Comparison of ENCODE assay signal across 1 cellular context in genomic region chr2:157402801-157403485, GRCh38. TPM values are rescaled to one million over a fixed set of nuclear protein-coding genes. Genes with fewer than 3 reads are reported as not detected.
"Had no signal": no experiment of that assay in that cellular context is flagged by ENCODE, and none has a peak within 500 bp of the region (broad histone marks: within the 10 kb centered on the region; RNA-seq: fewer than 3 reads in every experiment).

No MANE protein-coding gene starts in this region.

RNA-seq across cellular contexts. Expression of gene CYTIP, which starts 40.9 kb away (rescaled TPM):
- total RNA-seq: dermis blood vessel endothelial cell had no signal
